ENCODE assay signal across 1 cellular context in the genomic region with DNA sequence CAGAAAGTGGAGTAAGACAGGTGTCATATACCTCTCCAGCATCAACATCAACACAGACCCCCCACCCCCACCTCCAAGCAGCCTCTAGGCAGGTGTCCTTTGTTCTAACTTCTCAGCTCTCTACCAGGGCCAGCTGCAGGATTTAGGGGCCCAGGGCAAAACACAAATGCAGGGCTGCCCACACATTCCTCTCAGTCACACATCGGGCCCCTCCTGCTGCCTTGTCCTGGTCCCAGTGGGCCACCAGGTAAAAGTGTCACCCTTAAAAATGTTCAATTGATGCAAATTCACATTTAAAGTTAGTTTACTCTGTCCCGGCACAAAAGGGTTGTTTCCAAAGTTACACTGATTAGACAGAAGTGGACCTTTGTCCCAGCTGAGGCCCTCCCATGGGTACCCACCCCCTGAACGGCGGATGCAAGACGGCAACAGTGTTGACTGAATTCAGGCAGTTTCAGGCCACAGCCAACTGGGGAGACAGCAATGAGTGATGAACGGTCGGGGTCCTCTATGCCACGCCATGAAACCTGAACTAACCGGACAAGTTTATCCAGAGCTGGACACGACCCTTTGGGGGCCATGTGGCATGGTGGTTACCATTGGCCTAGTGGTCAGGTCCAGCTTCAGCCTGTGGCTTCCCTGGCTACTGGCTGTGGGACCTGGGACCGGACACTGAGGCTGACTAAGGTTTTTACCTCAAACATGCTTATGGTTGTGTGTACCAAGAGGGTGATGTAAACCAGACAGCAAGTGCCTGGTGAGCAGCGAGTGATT.
TF ChIP-seq lines count a peak whose summit lies in the region.

No MANE protein-coding gene starts in this region.

TF ChIP-seq in HepG2, 621 proteins besides CTCF, POLR2A, EP300 and RAD21 (continued from another document and continues in another):
- TF ChIP-seq, protein P1, sequence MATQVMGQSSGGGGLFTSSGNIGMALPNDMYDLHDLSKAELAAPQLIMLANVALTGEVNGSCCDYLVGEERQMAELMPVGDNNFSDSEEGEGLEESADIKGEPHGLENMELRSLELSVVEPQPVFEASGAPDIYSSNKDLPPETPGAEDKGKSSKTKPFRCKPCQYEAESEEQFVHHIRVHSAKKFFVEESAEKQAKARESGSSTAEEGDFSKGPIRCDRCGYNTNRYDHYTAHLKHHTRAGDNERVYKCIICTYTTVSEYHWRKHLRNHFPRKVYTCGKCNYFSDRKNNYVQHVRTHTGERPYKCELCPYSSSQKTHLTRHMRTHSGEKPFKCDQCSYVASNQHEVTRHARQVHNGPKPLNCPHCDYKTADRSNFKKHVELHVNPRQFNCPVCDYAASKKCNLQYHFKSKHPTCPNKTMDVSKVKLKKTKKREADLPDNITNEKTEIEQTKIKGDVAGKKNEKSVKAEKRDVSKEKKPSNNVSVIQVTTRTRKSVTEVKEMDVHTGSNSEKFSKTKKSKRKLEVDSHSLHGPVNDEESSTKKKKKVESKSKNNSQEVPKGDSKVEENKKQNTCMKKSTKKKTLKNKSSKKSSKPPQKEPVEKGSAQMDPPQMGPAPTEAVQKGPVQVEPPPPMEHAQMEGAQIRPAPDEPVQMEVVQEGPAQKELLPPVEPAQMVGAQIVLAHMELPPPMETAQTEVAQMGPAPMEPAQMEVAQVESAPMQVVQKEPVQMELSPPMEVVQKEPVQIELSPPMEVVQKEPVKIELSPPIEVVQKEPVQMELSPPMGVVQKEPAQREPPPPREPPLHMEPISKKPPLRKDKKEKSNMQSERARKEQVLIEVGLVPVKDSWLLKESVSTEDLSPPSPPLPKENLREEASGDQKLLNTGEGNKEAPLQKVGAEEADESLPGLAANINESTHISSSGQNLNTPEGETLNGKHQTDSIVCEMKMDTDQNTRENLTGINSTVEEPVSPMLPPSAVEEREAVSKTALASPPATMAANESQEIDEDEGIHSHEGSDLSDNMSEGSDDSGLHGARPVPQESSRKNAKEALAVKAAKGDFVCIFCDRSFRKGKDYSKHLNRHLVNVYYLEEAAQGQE (IDR thresholded peaks at IDR 0.05; ENCODE audit: borderline replicate concordance in 1 of 2, low read depth in 1 of 2, low read length in 2 of 2): 0 out of 4 replicates have a peak, but pooled peaks of 1 of the 2 experiments have one; percentile 4
- TF ChIP-seq ARID2 (CRISPR knock-in tag; IDR thresholded peaks at IDR 0.05; ENCODE audit: borderline replicate concordance) (peak; percentile 68), NONO (IDR thresholded peaks at IDR 0.05) (no peak), NONO (CRISPR knock-in tag; conservative IDR thresholded peaks at IDR 0.05) (no peak), ZNF367 (CRISPR knock-in tag; IDR thresholded peaks at IDR 0.05; ENCODE audit: borderline replicate concordance) (no peak), ZNF737 (CRISPR knock-in tag; IDR thresholded peaks at IDR 0.05; ENCODE audit: borderline replicate concordance) (no peak), ELF3 (CRISPR knock-in tag; IDR thresholded peaks at IDR 0.05) (peak; percentile 26; the same call in 1 of the 2 replicates), ZBTB20 (CRISPR knock-in tag; IDR thresholded peaks at IDR 0.05; ENCODE audit: borderline replicate concordance, low read depth) (peak; percentile 42; the same call in 1 of the 2 replicates), ASH2L (IDR thresholded peaks at IDR 0.05; ENCODE audit: insufficient read length, low read depth, low read length) (peak; percentile 62), ZNF430 (CRISPR knock-in tag; IDR thresholded peaks at IDR 0.05) (no peak), ZNF547 (CRISPR knock-in tag; IDR thresholded peaks at IDR 0.05) (no peak), ZNF224 (CRISPR knock-in tag; IDR thresholded peaks at IDR 0.05) (no peak), TEAD3 (CRISPR knock-in tag; optimal IDR thresholded peaks at IDR 0.05; ENCODE audit: borderline replicate concordance) (peak; percentile 50), ZBTB38 (CRISPR knock-in tag; IDR thresholded peaks at IDR 0.05) (peak; percentile 62; the same call in 1 of the 2 replicates), ZNF563 (CRISPR knock-in tag; IDR thresholded peaks at IDR 0.05) (peak; percentile 37; the same call in 1 of the 2 replicates), ZNF652 (CRISPR knock-in tag; IDR thresholded peaks at IDR 0.05; ENCODE audit: borderline replicate concordance, low read depth) (no peak), ZIK1 (CRISPR knock-in tag; IDR thresholded peaks at IDR 0.05; ENCODE audit: borderline replicate concordance, low read depth) (no peak), ZNF549 (CRISPR knock-in tag; IDR thresholded peaks at IDR 0.05) (no peak), TARDBP (CRISPR knock-in tag; IDR thresholded peaks at IDR 0.05) (peak; percentile 55; the same call in 1 of the 2 replicates), NCOR1 (IDR thresholded peaks at IDR 0.05; ENCODE audit: borderline replicate concordance, low read length) (peak; percentile 49; the same call in 1 of the 2 replicates), MIXL1 (CRISPR knock-in tag; IDR thresholded peaks at IDR 0.05) (peak; percentile 80), KAT7 (CRISPR knock-in tag; IDR thresholded peaks at IDR 0.05; ENCODE audit: borderline replicate concordance) (no peak), MLLT10 (CRISPR knock-in tag; IDR thresholded peaks at IDR 0.05) (no peak), CBX1 (IDR thresholded peaks at IDR 0.05; ENCODE audit: low read depth) (peak; percentile 12), HNRNPL (IDR thresholded peaks at IDR 0.05; ENCODE audit: low read depth, low read length) (peak; percentile 58; the same call in 1 of the 2 replicates), CREM (IDR thresholded peaks at IDR 0.05) (peak; percentile 17; the same call in 1 of the 2 replicates), CREM (CRISPR knock-in tag; IDR thresholded peaks at IDR 0.05) (no peak)
- TF ChIP-seq, protein P2, sequence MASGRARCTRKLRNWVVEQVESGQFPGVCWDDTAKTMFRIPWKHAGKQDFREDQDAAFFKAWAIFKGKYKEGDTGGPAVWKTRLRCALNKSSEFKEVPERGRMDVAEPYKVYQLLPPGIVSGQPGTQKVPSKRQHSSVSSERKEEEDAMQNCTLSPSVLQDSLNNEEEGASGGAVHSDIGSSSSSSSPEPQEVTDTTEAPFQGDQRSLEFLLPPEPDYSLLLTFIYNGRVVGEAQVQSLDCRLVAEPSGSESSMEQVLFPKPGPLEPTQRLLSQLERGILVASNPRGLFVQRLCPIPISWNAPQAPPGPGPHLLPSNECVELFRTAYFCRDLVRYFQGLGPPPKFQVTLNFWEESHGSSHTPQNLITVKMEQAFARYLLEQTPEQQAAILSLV (CRISPR knock-in tag; IDR thresholded peaks at IDR 0.05; ENCODE audit: borderline replicate concordance): peak; percentile 63; the same call in 1 of the 2 replicates
- TF ChIP-seq, protein P3, sequence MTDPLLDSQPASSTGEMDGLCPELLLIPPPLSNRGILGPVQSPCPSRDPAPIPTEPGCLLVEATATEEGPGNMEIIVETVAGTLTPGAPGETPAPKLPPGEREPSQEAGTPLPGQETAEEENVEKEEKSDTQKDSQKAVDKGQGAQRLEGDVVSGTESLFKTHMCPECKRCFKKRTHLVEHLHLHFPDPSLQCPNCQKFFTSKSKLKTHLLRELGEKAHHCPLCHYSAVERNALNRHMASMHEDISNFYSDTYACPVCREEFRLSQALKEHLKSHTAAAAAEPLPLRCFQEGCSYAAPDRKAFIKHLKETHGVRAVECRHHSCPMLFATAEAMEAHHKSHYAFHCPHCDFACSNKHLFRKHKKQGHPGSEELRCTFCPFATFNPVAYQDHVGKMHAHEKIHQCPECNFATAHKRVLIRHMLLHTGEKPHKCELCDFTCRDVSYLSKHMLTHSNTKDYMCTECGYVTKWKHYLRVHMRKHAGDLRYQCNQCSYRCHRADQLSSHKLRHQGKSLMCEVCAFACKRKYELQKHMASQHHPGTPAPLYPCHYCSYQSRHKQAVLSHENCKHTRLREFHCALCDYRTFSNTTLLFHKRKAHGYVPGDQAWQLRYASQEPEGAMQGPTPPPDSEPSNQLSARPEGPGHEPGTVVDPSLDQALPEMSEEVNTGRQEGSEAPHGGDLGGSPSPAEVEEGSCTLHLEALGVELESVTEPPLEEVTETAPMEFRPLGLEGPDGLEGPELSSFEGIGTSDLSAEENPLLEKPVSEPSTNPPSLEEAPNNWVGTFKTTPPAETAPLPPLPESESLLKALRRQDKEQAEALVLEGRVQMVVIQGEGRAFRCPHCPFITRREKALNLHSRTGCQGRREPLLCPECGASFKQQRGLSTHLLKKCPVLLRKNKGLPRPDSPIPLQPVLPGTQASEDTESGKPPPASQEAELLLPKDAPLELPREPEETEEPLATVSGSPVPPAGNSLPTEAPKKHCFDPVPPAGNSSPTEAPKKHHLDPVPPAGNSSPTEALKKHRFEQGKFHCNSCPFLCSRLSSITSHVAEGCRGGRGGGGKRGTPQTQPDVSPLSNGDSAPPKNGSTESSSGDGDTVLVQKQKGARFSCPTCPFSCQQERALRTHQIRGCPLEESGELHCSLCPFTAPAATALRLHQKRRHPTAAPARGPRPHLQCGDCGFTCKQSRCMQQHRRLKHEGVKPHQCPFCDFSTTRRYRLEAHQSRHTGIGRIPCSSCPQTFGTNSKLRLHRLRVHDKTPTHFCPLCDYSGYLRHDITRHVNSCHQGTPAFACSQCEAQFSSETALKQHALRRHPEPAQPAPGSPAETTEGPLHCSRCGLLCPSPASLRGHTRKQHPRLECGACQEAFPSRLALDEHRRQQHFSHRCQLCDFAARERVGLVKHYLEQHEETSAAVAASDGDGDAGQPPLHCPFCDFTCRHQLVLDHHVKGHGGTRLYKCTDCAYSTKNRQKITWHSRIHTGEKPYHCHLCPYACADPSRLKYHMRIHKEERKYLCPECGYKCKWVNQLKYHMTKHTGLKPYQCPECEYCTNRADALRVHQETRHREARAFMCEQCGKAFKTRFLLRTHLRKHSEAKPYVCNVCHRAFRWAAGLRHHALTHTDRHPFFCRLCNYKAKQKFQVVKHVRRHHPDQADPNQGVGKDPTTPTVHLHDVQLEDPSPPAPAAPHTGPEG (CRISPR knock-in tag; IDR thresholded peaks at IDR 0.05): no peak
- TF ChIP-seq, protein P4, sequence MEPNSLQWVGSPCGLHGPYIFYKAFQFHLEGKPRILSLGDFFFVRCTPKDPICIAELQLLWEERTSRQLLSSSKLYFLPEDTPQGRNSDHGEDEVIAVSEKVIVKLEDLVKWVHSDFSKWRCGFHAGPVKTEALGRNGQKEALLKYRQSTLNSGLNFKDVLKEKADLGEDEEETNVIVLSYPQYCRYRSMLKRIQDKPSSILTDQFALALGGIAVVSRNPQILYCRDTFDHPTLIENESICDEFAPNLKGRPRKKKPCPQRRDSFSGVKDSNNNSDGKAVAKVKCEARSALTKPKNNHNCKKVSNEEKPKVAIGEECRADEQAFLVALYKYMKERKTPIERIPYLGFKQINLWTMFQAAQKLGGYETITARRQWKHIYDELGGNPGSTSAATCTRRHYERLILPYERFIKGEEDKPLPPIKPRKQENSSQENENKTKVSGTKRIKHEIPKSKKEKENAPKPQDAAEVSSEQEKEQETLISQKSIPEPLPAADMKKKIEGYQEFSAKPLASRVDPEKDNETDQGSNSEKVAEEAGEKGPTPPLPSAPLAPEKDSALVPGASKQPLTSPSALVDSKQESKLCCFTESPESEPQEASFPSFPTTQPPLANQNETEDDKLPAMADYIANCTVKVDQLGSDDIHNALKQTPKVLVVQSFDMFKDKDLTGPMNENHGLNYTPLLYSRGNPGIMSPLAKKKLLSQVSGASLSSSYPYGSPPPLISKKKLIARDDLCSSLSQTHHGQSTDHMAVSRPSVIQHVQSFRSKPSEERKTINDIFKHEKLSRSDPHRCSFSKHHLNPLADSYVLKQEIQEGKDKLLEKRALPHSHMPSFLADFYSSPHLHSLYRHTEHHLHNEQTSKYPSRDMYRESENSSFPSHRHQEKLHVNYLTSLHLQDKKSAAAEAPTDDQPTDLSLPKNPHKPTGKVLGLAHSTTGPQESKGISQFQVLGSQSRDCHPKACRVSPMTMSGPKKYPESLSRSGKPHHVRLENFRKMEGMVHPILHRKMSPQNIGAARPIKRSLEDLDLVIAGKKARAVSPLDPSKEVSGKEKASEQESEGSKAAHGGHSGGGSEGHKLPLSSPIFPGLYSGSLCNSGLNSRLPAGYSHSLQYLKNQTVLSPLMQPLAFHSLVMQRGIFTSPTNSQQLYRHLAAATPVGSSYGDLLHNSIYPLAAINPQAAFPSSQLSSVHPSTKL (CRISPR knock-in tag; IDR thresholded peaks at IDR 0.05): peak; percentile 38; the same call in 1 of the 2 replicates
- TF ChIP-seq, protein P5, sequence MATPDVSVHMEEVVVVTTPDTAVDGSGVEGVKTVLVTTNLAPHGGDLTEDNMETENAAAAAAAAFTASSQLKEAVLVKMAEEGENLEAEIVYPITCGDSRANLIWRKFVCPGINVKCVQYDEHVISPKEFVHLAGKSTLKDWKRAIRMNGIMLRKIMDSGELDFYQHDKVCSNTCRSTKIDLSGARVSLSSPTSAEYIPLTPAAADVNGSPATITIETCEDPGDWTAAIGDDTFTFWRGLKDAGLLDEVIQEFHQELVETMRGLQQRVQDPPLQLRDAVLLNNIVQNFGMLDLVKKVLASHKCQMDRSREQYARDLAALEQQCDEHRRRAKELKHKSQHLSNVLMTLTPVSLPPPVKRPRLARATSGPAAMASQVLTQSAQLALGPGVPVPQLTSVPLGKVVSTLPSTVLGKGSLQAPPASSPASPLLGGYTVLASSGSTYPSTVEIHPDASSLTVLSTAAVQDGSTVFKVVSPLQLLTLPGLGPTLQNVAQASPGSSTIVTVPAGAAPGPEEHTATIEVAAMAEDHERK (CRISPR knock-in tag; IDR thresholded peaks at IDR 0.05; ENCODE audit: low read depth): no peak
- TF ChIP-seq, protein P6, sequence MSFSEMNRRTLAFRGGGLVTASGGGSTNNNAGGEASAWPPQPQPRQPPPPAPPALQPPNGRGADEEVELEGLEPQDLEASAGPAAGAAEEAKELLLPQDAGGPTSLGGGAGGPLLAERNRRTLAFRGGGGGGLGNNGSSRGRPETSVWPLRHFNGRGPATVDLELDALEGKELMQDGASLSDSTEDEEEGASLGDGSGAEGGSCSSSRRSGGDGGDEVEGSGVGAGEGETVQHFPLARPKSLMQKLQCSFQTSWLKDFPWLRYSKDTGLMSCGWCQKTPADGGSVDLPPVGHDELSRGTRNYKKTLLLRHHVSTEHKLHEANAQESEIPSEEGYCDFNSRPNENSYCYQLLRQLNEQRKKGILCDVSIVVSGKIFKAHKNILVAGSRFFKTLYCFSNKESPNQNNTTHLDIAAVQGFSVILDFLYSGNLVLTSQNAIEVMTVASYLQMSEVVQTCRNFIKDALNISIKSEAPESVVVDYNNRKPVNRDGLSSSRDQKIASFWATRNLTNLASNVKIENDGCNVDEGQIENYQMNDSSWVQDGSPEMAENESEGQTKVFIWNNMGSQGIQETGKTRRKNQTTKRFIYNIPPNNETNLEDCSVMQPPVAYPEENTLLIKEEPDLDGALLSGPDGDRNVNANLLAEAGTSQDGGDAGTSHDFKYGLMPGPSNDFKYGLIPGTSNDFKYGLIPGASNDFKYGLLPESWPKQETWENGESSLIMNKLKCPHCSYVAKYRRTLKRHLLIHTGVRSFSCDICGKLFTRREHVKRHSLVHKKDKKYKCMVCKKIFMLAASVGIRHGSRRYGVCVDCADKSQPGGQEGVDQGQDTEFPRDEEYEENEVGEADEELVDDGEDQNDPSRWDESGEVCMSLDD (CRISPR knock-in tag; IDR thresholded peaks at IDR 0.05; ENCODE audit: borderline replicate concordance): no peak
